In the genomic region with DNA sequence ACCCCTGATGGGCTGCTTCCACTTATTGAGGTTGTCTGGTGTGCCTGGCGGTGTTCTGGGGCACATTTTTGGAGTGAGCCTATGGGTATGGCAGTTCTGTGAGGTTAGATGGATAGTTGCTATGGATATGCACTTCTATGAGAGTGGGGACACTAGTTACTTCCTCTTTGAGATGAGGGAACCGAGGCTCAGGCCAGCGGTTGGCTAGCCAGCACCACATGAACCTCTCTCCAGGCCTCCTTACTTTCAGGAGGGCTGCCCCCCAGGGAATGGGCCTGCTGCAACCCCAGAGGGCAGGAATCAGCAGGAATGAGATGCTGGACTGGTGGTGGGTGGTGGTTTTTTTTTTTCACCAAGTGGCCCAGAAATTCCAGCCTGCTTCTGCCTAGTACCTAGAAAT, we compare ENCODE assay signal across 20 cellular contexts. TPM values are rescaled to one million over a fixed set of nuclear protein-coding genes. Genes with fewer than 3 reads are reported as not detected.
DNase-seq lines count a peak whose midpoint lies in the region; TF ChIP-seq lines count a peak whose summit lies in the region.
"Had no signal": no experiment of that assay in that cellular context is flagged by ENCODE, and none has a peak within 500 bp of the region (broad histone marks: within the 10 kb centered on the region; RNA-seq: fewer than 3 reads in every experiment).

No MANE protein-coding gene starts in this region.

- peaks cover 46% of the 10 kb centered on the region for H3K4me1 Mint-ChIP-seq in nephron progenitor cell

- WGBS in prostate gland: 76% methylated on average over 3 of the region's 3 CpGs

- H3K9me3 Mint-ChIP-seq in nephron progenitor cell: no peaks in the 10 kb centered on the region
- H3K9me3 Mint-ChIP-seq: CD4-positive, alpha-beta memory T cell; HFFc6 had no signal

- POLR2A ChIA-PET in RWPE1 (lab: Yijun Ruan, JAX; ENCODE audit: low non-redundant PET): interaction anchor here (1.1 kb wide), 1 partner anchor 8 kb away, joined by 3 read pairs; no protein-coding TSS in a partner anchor

- in situ Hi-C loops in KBM-7 (cut with MboI; ENCODE audit: low pct_unique_long_range_greater_than_20kb, low sequenced_read_pairs): no loop called here

- peak overlapping the region; percentile 45 for H3K27ac Mint-ChIP-seq in nephron progenitor cell
- H3K27ac Mint-ChIP-seq: HFFc6 had no signal

- peaks cover 26% of the 10 kb centered on the region for H3K36me3 Mint-ChIP-seq in nephron progenitor cell (ENCODE audit: low read depth)

- TF ChIP-seq CTCF in RWPE1 (conservative IDR thresholded peaks at IDR 0.05; ENCODE audit: low read depth): no peak
- TF ChIP-seq CTCF in nephron progenitor cell (IDR thresholded peaks at IDR 0.05): no peak
- TF ChIP-seq CTCF in prostate gland (IDR thresholded peaks at IDR 0.05): no peak

- H3K4me1 ChIP-seq in prostate gland (replicated peaks): peaks cover 19% of the 10 kb centered on the region

- DNase-seq in CD1c-positive myeloid dendritic cell (ENCODE audit: extremely low spot score) (peak; percentile 49), KBM-7 (peak; percentile 21), RWPE1 (ENCODE audit: low spot score) (no peak), nephron progenitor cell (no peak), NCI-H2227 (lab: John Stamatoyannopoulos, UW; ENCODE audit: unreplicated experiment) (no peak), midbrain (lab: John Stamatoyannopoulos, UW) (no peak), prostate gland (ENCODE audit: low spot score) (no peak)
- DNase-seq in stimulated activated CD4-positive, alpha-beta T cell treated with anti-CD3 and anti-CD28 coated beads, Interleukin-1b, Interleukin-23, amount 100 ng/mL, for 48 hours: no peak
- DNase-seq: GDM1, HFFc6, MG63, NCI-H1417, NCI-H1930, NCI-H2171 treated with DMSO at 0.1 percent for 48 hours, NCI-H774, SJCRH30, T-helper 2 cell had no signal

- no peak for TF ChIP-seq POLR2A in prostate gland (IDR thresholded peaks at IDR 0.05)

- H3K4me3 Mint-ChIP-seq in nephron progenitor cell: no peak overlapping the region
- H3K4me3 Mint-ChIP-seq: B cell; CD4-positive, alpha-beta memory T cell; HFFc6 had no signal

- H3K27ac ChIP-seq in RWPE1 (peak overlapping the region; percentile 100), prostate gland (no peak overlapping the region)
- H3K27ac ChIP-seq: SJCRH30 had no signal

- peaks cover 4% of the 10 kb centered on the region for H3K27me3 Mint-ChIP-seq in nephron progenitor cell (ENCODE audit: low read depth, poor library complexity)
- H3K27me3 Mint-ChIP-seq: B cell; CD4-positive, alpha-beta memory T cell had no signal

- intact Hi-C loops in prostate gland (cut with DNase I): no loop called here

- no peak overlapping the region for H3K4me3 ChIP-seq in prostate gland
- H3K4me3 ChIP-seq: GM12878, MG63, SJCRH30 had no signal

- H3K27me3 ChIP-seq in prostate gland (replicated peaks; ENCODE audit: insufficient read depth): no peaks in the 10 kb centered on the region
- H3K27me3 ChIP-seq: MG63, SJCRH30 had no signal

- H3K36me3 ChIP-seq in prostate gland: peaks cover 10 to 32% of the 10 kb centered on the region in 2 donors

- CTCF ChIA-PET in RWPE1 (lab: Yijun Ruan, JAX): interaction anchor here (0.7 to 1.1 kb wide), 2 partner anchors 11 to 25 kb away, joined by 3 to 5 read pairs; a partner anchor contains a TSS

- no peaks in the 10 kb centered on the region for H3K9me3 ChIP-seq in prostate gland
- H3K9me3 ChIP-seq: MG63, SJCRH30 had no signal

RNA-seq across cellular contexts. Expression of a gene that starts 13.5 kb away (rescaled TPM):
- total RNA-seq in prostate gland: 1 to 10 TPM in 1 of 2 donors, under 1 TPM in 1; 0.32 to 8.4 TPM

RNA-seq across cellular contexts. Expression of a gene that starts 14.0 kb away (rescaled TPM):
- 10 to 100 TPM; 36.6 to 48.5 TPM for total RNA-seq in prostate gland

RNA-seq across cellular contexts. Expression of a gene that starts 19.4 kb away (rescaled TPM):
- total RNA-seq in prostate gland: 100 to 1,000 TPM in 1 of 2 donors, 10 to 100 TPM in 1; 64.6 to 145 TPM

RNA-seq across cellular contexts. Expression of a gene that starts 24.7 kb away (rescaled TPM):
- total RNA-seq in prostate gland: under 1 TPM in 1 of 2 donors, not detected in 1; 0.85 TPM
- total RNA-seq: B cell; CD4-positive, alpha-beta memory T cell had no signal

RNA-seq across cellular contexts. Expression of a gene that starts 33.5 kb away (rescaled TPM):
- total RNA-seq in prostate gland: 100 to 1,000 TPM in 1 of 2 donors, 10 to 100 TPM in 1; 33.9 to 121 TPM

Comparison
In these comparisons a context has a peak if more than half of its experiments do, and no peak if none do; other contexts are left out.
1. DNase-seq: peak in CD1c-positive myeloid dendritic cell (single experiment) and KBM-7 (single experiment); none in RWPE1 (single experiment), nephron progenitor cell (single experiment), NCI-H2227 (single experiment), stimulated activated CD4-positive, alpha-beta T cell treated with anti-CD3 and anti-CD28 coated beads, Interleukin-1b, Interleukin-23, amount 100 ng/mL, for 48 hours (single experiment), midbrain (single experiment) and prostate gland (single experiment).